In the genomic region with DNA sequence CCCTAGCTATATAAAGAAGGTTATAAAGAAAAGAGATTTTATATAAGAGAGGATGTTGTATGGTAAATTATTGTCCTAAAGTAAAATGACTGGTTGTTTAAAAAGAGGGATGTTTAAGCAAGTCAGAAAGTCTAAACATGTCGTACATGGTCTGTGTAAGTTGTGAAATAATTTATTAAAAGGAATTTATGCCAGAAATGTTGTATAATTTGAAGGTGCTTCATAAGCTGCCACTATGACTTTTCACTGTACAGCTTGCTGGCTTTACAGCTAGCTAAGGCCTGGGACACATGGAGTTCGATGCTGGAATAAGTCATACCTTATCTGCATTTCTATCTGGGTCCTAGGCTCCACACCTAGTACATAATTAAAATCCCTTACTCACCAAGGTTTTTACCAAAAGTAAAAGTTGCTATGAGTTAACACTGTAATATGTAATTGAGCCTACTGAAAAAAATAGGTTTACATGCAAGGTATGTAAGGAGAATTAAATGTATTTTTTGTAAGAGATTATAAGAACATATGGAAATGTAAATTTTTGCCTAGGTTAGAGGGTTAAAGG, we compare ENCODE assay signal across 1 cellular context.
TF ChIP-seq lines count a peak whose summit lies in the region.

No MANE protein-coding gene starts in this region.

TF ChIP-seq in HEK293, 187 proteins besides CTCF, POLR2A, EP300 and RAD21 (continued from another document):
- TF ChIP-seq, protein P1, sequence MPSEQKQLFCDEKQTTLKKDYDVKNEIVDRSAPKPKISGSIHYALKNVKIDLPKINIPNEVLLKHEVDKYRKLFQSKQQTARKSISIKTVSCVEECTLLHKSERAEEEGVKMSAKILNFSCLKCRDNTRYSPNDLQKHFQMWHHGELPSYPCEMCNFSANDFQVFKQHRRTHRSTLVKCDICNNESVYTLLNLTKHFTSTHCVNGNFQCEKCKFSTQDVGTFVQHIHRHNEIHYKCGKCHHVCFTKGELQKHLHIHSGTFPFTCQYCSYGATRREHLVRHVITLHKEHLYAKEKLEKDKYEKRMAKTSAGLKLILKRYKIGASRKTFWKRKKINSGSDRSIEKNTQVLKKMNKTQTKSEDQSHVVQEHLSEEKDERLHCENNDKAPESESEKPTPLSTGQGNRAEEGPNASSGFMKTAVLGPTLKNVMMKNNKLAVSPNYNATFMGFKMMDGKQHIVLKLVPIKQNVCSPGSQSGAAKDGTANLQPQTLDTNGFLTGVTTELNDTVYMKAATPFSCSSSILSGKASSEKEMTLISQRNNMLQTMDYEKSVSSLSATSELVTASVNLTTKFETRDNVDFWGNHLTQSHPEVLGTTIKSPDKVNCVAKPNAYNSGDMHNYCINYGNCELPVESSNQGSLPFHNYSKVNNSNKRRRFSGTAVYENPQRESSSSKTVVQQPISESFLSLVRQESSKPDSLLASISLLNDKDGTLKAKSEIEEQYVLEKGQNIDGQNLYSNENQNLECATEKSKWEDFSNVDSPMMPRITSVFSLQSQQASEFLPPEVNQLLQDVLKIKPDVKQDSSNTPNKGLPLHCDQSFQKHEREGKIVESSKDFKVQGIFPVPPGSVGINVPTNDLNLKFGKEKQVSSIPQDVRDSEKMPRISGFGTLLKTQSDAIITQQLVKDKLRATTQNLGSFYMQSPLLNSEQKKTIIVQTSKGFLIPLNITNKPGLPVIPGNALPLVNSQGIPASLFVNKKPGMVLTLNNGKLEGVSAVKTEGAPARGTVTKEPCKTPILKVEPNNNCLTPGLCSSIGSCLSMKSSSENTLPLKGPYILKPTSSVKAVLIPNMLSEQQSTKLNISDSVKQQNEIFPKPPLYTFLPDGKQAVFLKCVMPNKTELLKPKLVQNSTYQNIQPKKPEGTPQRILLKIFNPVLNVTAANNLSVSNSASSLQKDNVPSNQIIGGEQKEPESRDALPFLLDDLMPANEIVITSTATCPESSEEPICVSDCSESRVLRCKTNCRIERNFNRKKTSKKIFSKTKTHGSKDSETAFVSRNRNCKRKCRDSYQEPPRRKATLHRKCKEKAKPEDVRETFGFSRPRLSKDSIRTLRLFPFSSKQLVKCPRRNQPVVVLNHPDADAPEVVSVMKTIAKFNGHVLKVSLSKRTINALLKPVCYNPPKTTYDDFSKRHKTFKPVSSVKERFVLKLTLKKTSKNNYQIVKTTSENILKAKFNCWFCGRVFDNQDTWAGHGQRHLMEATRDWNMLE (tag by site-specific recombination; conservative IDR thresholded peaks at IDR 0.05; ENCODE audit: low read depth) = 0 out of 2 replicates have a peak, but pooled peaks have one; percentile 18
- 0 out of 2 replicates have a peak, but pooled peaks have one; percentile 16 for TF ChIP-seq ZNF184 (tag by site-specific recombination; IDR thresholded peaks at IDR 0.05)
- no peak for TF ChIP-seq SP3 (tag by site-specific recombination; IDR thresholded peaks at IDR 0.05)
- TF ChIP-seq ZNF677 (tag by site-specific recombination; IDR thresholded peaks at IDR 0.05) = no peak
- peak; percentile 99 for TF ChIP-seq SETDB1 (IDR thresholded peaks at IDR 0.05; ENCODE audit: insufficient read length, low read length)
- TF ChIP-seq ZNF626 (tag by site-specific recombination; IDR thresholded peaks at IDR 0.05) = peak; percentile 78; the same call in 1 of the 2 replicates
